ENCODE assay signal across 8 cellular contexts in genomic region chr3:158109295-158109803, GRCh38. TPM values are rescaled to one million over a fixed set of nuclear protein-coding genes. Genes with fewer than 3 reads are reported as not detected.
DNase-seq lines count a peak whose midpoint lies in the region; ATAC-seq and TF ChIP-seq lines count a peak whose summit lies in the region.

No MANE protein-coding gene starts in this region.

- no peaks in the 10 kb centered on the region for H3K9me2 ChIP-seq in hepatocyte (replicated peaks; ENCODE audit: insufficient read depth)

- peaks cover 0 to 57% (median 29%) of the 10 kb centered on the region in 11 experiments; a peak in 20 of 22 replicates for H4K20me1 ChIP-seq in BLaER1 treated with 17β-estradiol and CSF1 and Interleukin-3, amounts not matched to agents 10 nM and 100 nM
- H4K20me1 ChIP-seq in hepatocyte (ENCODE audit: insufficient read depth, poor library complexity, severe bottlenecking): no peaks in the 10 kb centered on the region

- peak; percentile 25 for DNase-seq in WERI-Rb-1
- DNase-seq in hepatocyte (ENCODE audit: low spot score): no peak
- DNase-seq in GM13977 (ENCODE audit: low spot score): no peak
- no peak for DNase-seq in H4 (ENCODE audit: low spot score)
- no peak for DNase-seq in stimulated activated CD4-positive, alpha-beta T cell treated with anti-CD3 and anti-CD28 coated beads, Interleukin-15, amount 100 ng/mL, for 24 hours

- H3K9ac ChIP-seq in BLaER1 treated with 17β-estradiol and CSF1 and Interleukin-3, amounts not matched to agents 10 nM and 100 nM: peak overlapping the region; percentile 86 to 94 (median 90)
- peak overlapping the region; percentile 71 to 84 for H3K9ac ChIP-seq in stomach smooth muscle (ENCODE audit: low read length in 2 of 2)

- peaks cover 34% of the 10 kb centered on the region for H3K79me2 ChIP-seq in hepatocyte

- peak overlapping the region; percentile 77 to 95 (median 86) for H3K4me3 ChIP-seq in BLaER1 treated with 17β-estradiol and CSF1 and Interleukin-3, amounts not matched to agents 10 nM and 100 nM
- H3K4me3 ChIP-seq in WERI-Rb-1 (ENCODE audit: low read depth, low read length) (peak overlapping the region; percentile 96), hepatocyte (peak overlapping the region; percentile 67), stomach smooth muscle (ENCODE audit: low read length in 2 of 2) (peak overlapping the region; percentile 89 to 97)

- peaks cover 53 to 55% (median 53%) of the 10 kb centered on the region in 11 experiments for H3K27me3 ChIP-seq in BLaER1 treated with 17β-estradiol and CSF1 and Interleukin-3, amounts not matched to agents 10 nM and 100 nM
- H3K27me3 ChIP-seq in WERI-Rb-1 (ENCODE audit: insufficient read depth, low read depth, severe bottlenecking) (no peaks in the 10 kb centered on the region), hepatocyte (peaks cover 46% of the 10 kb centered on the region), stomach smooth muscle (ENCODE audit: control insufficient read depth in 1 of 2, insufficient read depth in 2 of 2, low read length in 2 of 2) (peaks cover 28 to 47% of the 10 kb centered on the region in 2 donors)

- ATAC-seq in GM21723 (IDR thresholded peaks at IDR 0.05; ENCODE audit: unreplicated experiment): peak; percentile 9

- in situ Hi-C loops in GM13977 (cut with MboI; ENCODE audit: low pct_unique_long_range_greater_than_20kb, low sequenced_read_pairs, unreplicated experiment): loop anchor here (25.0 kb wide), 2 partner anchors 203 to 303 kb away; no protein-coding TSS in a partner anchor

- peak overlapping the region in 5 of 11 experiments; percentile 82 to 92 (median 89); a peak in 10 of 22 replicates for H3K27ac ChIP-seq in BLaER1 treated with 17β-estradiol and CSF1 and Interleukin-3, amounts not matched to agents 10 nM and 100 nM
- H3K27ac ChIP-seq in WERI-Rb-1: peak overlapping the region; percentile 95
- peak overlapping the region; percentile 0 for H3K27ac ChIP-seq in hepatocyte
- H3K27ac ChIP-seq in stomach smooth muscle (ENCODE audit: low read length): no peak overlapping the region

- H3K4me2 ChIP-seq in BLaER1 treated with 17β-estradiol and CSF1 and Interleukin-3, amounts not matched to agents 10 nM and 100 nM: peak overlapping the region; percentile 63 to 95 (median 85)
- H3K4me2 ChIP-seq in hepatocyte: peak overlapping the region; percentile 85

- 7% methylated on average over 9 of the region's 9 CpGs for WGBS in hepatocyte (ENCODE audit: low lambda C conversion rate, missing lambda C conversion rate)

- TF ChIP-seq CTCF in WERI-Rb-1 (IDR thresholded peaks at IDR 0.05; ENCODE audit: low read depth, low read length) (no peak), hepatocyte (IDR thresholded peaks at IDR 0.05; ENCODE audit: poor library complexity) (no peak), GM13977 (IDR thresholded peaks at IDR 0.05; ENCODE audit: extremely low read depth, insufficient read depth, missing control alignments) (no peak)

- peak overlapping the region; percentile 84 for H2AFZ ChIP-seq in hepatocyte

- H3K4me1 ChIP-seq in BLaER1 treated with 17β-estradiol and CSF1 and Interleukin-3, amounts not matched to agents 10 nM and 100 nM: peaks cover 23 to 45% (median 32%) of the 10 kb centered on the region in 10 experiments
- peaks cover 18% of the 10 kb centered on the region for H3K4me1 ChIP-seq in hepatocyte (ENCODE audit: insufficient read depth)
- peaks cover 16% of the 10 kb centered on the region for H3K4me1 ChIP-seq in stomach smooth muscle (ENCODE audit: control insufficient read depth, insufficient read depth, low read length)

- H3K9me3 ChIP-seq in BLaER1 treated with 17β-estradiol and CSF1 and Interleukin-3, amounts not matched to agents 10 nM and 100 nM (replicated peaks in 1 of 11): peaks cover 20 to 28% (median 23%) of the 10 kb centered on the region in 11 experiments
- H3K9me3 ChIP-seq in WERI-Rb-1 (ENCODE audit: severe bottlenecking) (no peaks in the 10 kb centered on the region), hepatocyte (ENCODE audit: low read depth) (no peaks in the 10 kb centered on the region), stomach smooth muscle (ENCODE audit: control insufficient read depth in 2 of 2, low read length in 2 of 2) (no peaks in the 10 kb centered on the region)

- H3K36me3 ChIP-seq in BLaER1 treated with 17β-estradiol and CSF1 and Interleukin-3, amounts not matched to agents 10 nM and 100 nM: peaks cover 0 to 20% (median 12%) of the 10 kb centered on the region in 11 experiments; a peak in 14 of 22 replicates
- H3K36me3 ChIP-seq in WERI-Rb-1: no peaks in the 10 kb centered on the region; the same call in 1 of the 2 replicates
- H3K36me3 ChIP-seq in hepatocyte (replicated peaks; ENCODE audit: insufficient read depth, low read depth): no peaks in the 10 kb centered on the region
- H3K36me3 ChIP-seq in stomach smooth muscle (ENCODE audit: control insufficient read depth in 2 of 2, insufficient read depth in 2 of 2, low read length in 2 of 2): no peaks in the 10 kb centered on the region

RNA-seq across cellular contexts. Expression of gene RSRC1, which starts 0.5 kb away (rescaled TPM):
- total RNA-seq in hepatocyte: 34.1 and 37.5 TPM in 2 replicates
- polyA plus RNA-seq in hepatocyte: 22.6 and 27.2 TPM in 2 replicates
- total RNA-seq in H4 (2014; rRNA removed; shearing (Covaris generic)): 78.5 and 89.7 TPM in 2 replicates

RNA-seq across cellular contexts. Expression of gene SHOX2, which starts 3.1 kb away (rescaled TPM):
- 0.67 and 2.8 TPM in 2 replicates for total RNA-seq in hepatocyte
- polyA plus RNA-seq in hepatocyte: 0.94 and 1.2 TPM in 2 replicates
- 3.0 and 4.3 TPM in 2 replicates for total RNA-seq in H4 (2014; rRNA removed; shearing (Covaris generic))
